In genomic region chr9:4228606-4229005, GRCh38 we compare ENCODE assay signal across 8 cellular contexts.
A peak's percentile ranks its signal among the peaks of the same experiment; 100 is the strongest.
DNase-seq lines count a peak whose midpoint lies in the region; ATAC-seq lines count a peak whose summit lies in the region.

No MANE protein-coding gene starts in this region.

- no peaks in the 10 kb centered on the region for H4K20me1 ChIP-seq in GM23248 (ENCODE audit: insufficient read depth)

- peaks cover 36% of the 10 kb centered on the region for H3F3A ChIP-seq in GM23248 (ENCODE audit: insufficient read depth)

- no peaks in the 10 kb centered on the region for H3K9me2 ChIP-seq in GM23248 (ENCODE audit: insufficient read depth)

- H3K36me3 ChIP-seq in GM23248 (ENCODE audit: low read depth), result no peaks in the 10 kb centered on the region

- H3K4me2 ChIP-seq in GM23248 (ENCODE audit: unreplicated experiment), result no peak overlapping the region

- H3K27me3 ChIP-seq in GM23248 (replicated peaks; ENCODE audit: insufficient read depth), result no peaks in the 10 kb centered on the region

- H3K4me1 ChIP-seq in GM23248 (ENCODE audit: insufficient read depth), result peaks cover 26% of the 10 kb centered on the region

- peak; percentile 86 for ATAC-seq in left lobe of liver
- ATAC-seq in HG03432 (IDR thresholded peaks at IDR 0.05; ENCODE audit: unreplicated experiment), result no peak
- ATAC-seq in HG02642 (IDR thresholded peaks at IDR 0.05; ENCODE audit: poor library complexity, unreplicated experiment), result no peak
- ATAC-seq in HG02623 (IDR thresholded peaks at IDR 0.05; ENCODE audit: unreplicated experiment), result no peak

- DNase-seq in AG20443 (ENCODE audit: low spot score) (peak; percentile 28), GM23248 (peak; percentile 63), amniotic epithelial cell (ENCODE audit: low read depth) (peak; percentile 67), left lobe of liver (ENCODE audit: low spot score) (no peak), NCI-H187 (lab: John Stamatoyannopoulos, UW) (no peak)

- H3K79me2 ChIP-seq in GM23248 (ENCODE audit: insufficient read depth), result peaks cover 85% of the 10 kb centered on the region

- in situ Hi-C loops in GM23248 (cut with MboI), result loop anchor here (10.0 kb wide), 1 partner anchor 494 kb away; no protein-coding TSS in a partner anchor

- no peak overlapping the region for H2AFZ ChIP-seq in GM23248

- WGBS in GM23248 (ENCODE audit: low coverage in 1 of 2, low lambda C conversion rate in 2 of 2, missing lambda C conversion rate in 2 of 2), 2 experiments, result 94 to 100% methylated on average over 1 of the region's 1 CpG

- no peaks in the 10 kb centered on the region for H3K9me3 ChIP-seq in GM23248 (ENCODE audit: low read depth)

- H3K27ac ChIP-seq in GM23248, result no peak overlapping the region

- H3K9ac ChIP-seq in GM23248, result no peak overlapping the region

- no peak overlapping the region for H3K4me3 ChIP-seq in GM23248

Comparison
In these comparisons a context has a peak if more than half of its experiments do, and no peak if none do; other contexts are left out.
1. DNase-seq: peak in AG20443 (single experiment), GM23248 (single experiment) and amniotic epithelial cell (single experiment); none in left lobe of liver (single experiment) and NCI-H187 (0 of 2).